1 cellular context compared by ENCODE assay signal in the genomic region with DNA sequence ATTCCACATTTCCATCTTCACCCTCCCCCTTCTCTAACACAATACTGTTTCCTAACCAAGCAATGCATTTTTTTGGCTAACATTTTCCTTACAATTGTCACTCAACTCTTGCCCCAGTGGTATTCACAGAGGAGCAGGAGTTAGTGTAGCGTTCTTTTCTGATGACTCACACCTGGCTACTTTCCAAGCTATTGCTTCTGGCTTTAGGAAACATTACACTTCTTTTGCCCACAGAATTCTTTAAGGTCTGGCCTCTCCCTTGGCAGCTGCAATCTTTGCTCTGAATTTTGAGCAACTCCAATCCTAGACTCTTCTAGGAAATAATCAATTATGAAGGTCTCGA.
A peak's percentile ranks its signal among the peaks of the same experiment; 100 is the strongest.
TF ChIP-seq lines count a peak whose summit lies in the region.

No MANE protein-coding gene starts in this region.

TF ChIP-seq in HEK293, 187 proteins besides CTCF, POLR2A, EP300 and RAD21 (continued from another document):
- TF ChIP-seq SP7 (tag by site-specific recombination; IDR thresholded peaks at IDR 0.05) = peak; percentile 38; the same call in 1 of the 2 replicates
- TF ChIP-seq, protein P1, sequence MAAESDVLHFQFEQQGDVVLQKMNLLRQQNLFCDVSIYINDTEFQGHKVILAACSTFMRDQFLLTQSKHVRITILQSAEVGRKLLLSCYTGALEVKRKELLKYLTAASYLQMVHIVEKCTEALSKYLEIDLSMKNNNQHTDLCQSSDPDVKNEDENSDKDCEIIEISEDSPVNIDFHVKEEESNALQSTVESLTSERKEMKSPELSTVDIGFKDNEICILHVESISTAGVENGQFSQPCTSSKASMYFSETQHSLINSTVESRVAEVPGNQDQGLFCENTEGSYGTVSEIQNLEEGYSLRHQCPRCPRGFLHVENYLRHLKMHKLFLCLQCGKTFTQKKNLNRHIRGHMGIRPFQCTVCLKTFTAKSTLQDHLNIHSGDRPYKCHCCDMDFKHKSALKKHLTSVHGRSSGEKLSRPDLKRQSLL (tag by site-specific recombination; IDR thresholded peaks at IDR 0.05) = no peak
- TF ChIP-seq ZNF549 (tag by site-specific recombination; IDR thresholded peaks at IDR 0.05) = no peak
- no peak for TF ChIP-seq ZNF311 (tag by site-specific recombination; IDR thresholded peaks at IDR 0.05; ENCODE audit: borderline replicate concordance)
- TF ChIP-seq ZNF335 (tag by site-specific recombination; conservative IDR thresholded peaks at IDR 0.05) = 0 out of 2 replicates have a peak, but pooled peaks have one; percentile 18
- TF ChIP-seq, protein P2, sequence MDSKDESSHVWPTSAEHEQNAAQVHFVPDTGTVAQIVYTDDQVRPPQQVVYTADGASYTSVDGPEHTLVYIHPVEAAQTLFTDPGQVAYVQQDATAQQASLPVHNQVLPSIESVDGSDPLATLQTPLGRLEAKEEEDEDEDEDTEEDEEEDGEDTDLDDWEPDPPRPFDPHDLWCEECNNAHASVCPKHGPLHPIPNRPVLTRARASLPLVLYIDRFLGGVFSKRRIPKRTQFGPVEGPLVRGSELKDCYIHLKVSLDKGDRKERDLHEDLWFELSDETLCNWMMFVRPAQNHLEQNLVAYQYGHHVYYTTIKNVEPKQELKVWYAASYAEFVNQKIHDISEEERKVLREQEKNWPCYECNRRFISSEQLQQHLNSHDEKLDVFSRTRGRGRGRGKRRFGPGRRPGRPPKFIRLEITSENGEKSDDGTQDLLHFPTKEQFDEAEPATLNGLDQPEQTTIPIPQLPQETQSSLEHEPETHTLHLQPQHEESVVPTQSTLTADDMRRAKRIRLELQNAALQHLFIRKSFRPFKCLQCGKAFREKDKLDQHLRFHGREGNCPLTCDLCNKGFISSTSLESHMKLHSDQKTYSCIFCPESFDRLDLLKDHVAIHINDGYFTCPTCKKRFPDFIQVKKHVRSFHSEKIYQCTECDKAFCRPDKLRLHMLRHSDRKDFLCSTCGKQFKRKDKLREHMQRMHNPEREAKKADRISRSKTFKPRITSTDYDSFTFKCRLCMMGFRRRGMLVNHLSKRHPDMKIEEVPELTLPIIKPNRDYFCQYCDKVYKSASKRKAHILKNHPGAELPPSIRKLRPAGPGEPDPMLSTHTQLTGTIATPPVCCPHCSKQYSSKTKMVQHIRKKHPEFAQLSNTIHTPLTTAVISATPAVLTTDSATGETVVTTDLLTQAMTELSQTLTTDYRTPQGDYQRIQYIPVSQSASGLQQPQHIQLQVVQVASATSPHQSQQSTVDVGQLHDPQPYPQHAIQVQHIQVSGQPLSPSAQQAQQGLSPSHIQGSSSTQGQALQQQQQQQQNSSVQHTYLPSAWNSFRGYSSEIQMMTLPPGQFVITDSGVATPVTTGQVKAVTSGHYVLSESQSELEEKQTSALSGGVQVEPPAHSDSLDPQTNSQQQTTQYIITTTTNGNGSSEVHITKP (tag by site-specific recombination; IDR thresholded peaks at IDR 0.05) = no peak; the same call in 1 of the 2 replicates
- TF ChIP-seq, protein P3, sequence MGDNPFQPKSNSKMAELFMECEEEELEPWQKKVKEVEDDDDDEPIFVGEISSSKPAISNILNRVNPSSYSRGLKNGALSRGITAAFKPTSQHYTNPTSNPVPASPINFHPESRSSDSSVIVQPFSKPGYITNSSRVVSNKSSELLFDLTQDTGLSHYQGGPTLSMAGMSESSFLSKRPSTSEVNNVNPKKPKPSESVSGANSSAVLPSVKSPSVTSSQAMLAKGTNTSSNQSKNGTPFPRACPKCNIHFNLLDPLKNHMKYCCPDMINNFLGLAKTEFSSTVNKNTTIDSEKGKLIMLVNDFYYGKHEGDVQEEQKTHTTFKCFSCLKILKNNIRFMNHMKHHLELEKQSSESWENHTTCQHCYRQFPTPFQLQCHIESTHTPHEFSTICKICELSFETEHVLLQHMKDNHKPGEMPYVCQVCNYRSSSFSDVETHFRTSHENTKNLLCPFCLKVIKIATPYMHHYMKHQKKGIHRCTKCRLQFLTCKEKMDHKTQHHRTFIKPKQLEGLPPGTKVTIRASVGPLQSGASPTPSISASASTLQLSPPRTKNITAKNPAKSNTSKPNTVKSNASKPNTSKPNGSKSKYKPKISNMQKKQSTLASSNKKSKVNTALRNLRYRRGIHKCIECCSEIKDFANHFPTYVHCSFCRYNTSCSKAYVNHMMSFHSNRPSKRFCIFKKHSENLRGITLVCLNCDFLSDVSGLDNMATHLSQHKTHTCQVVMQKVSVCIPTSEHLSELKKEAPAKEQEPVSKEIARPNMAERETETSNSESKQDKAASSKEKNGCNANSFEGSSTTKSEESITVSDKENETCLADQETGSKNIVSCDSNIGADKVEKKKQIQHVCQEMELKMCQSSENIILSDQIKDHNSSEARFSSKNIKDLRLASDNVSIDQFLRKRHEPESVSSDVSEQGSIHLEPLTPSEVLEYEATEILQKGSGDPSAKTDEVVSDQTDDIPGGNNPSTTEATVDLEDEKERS (tag by site-specific recombination; IDR thresholded peaks at IDR 0.05) = no peak
- TF ChIP-seq ZNF677 (tag by site-specific recombination; IDR thresholded peaks at IDR 0.05) = no peak
- no peak for TF ChIP-seq ZNF555 (tag by site-specific recombination; conservative IDR thresholded peaks at IDR 0.05)
- TF ChIP-seq ZNF423 (tag by site-specific recombination; IDR thresholded peaks at IDR 0.05) = no peak
